ENCODE assay signal across 2 cellular contexts in genomic region chr15:41866872-41867579, GRCh38.
A peak's percentile ranks its signal among the peaks of the same experiment; 100 is the strongest.
TF ChIP-seq lines count a peak whose summit lies in the region.

No MANE protein-coding gene starts in this region.

TF ChIP-seq in HepG2, 621 proteins besides CTCF, POLR2A, EP300 and RAD21:
- TF ChIP-seq HNRNPL (IDR thresholded peaks at IDR 0.05; ENCODE audit: low read depth, low read length), result 0 out of 2 replicates have a peak, but pooled peaks have one; percentile 37
- TF ChIP-seq ZNF776 (CRISPR knock-in tag; IDR thresholded peaks at IDR 0.05), result no peak
- TF ChIP-seq ZNF256 (CRISPR knock-in tag; conservative IDR thresholded peaks at IDR 0.05), result no peak
- TF ChIP-seq MEIS1 (CRISPR knock-in tag; IDR thresholded peaks at IDR 0.05; ENCODE audit: borderline replicate concordance), result no peak
- TF ChIP-seq FOXO4 (CRISPR knock-in tag; conservative IDR thresholded peaks at IDR 0.05), result 0 out of 2 replicates have a peak, but pooled peaks have one; percentile 58
- TF ChIP-seq ZBTB33 (CRISPR knock-in tag; IDR thresholded peaks at IDR 0.05), result peak; percentile 53
- TF ChIP-seq ZNF18 (CRISPR knock-in tag; IDR thresholded peaks at IDR 0.05; ENCODE audit: insufficient replicate concordance), result no peak
- no peak for TF ChIP-seq NFE2L1 (CRISPR knock-in tag; IDR thresholded peaks at IDR 0.05; ENCODE audit: borderline replicate concordance)

TF ChIP-seq in Ishikawa, 13 proteins besides CTCF, POLR2A, EP300 and RAD21:
- TF ChIP-seq TAF1 (IDR thresholded peaks at IDR 0.05; ENCODE audit: low read depth) (no peak), REST (IDR thresholded peaks at IDR 0.05; ENCODE audit: low read depth) (peak; percentile 32; the same call in 1 of the 2 replicates), ZBTB7A (IDR thresholded peaks at IDR 0.05; ENCODE audit: low read depth) (no peak), USF1 (IDR thresholded peaks at IDR 0.05) (no peak), CEBPB (IDR thresholded peaks at IDR 0.05) (no peak)
